Comparison of ENCODE assay signal across 8 cellular contexts in the genomic region with DNA sequence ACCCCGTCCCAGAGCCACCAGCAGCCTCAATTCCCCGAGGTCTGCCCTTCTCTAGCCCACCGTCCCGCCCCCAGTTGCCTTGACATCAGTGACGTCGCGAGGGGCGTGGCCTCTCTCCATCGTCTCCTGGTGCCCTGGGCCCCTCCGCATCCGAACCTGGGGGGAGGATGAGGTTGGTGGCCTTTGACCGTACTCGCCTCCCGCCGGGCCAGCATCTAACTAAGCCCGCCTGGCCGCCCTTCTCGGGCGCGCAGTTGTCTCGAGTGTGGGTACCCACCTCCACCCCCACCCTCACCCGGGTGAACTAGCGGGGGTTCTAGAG. TPM values are rescaled to one million over a fixed set of nuclear protein-coding genes. Genes with fewer than 3 reads are reported as not detected.
DNase-seq lines count a peak whose midpoint lies in the region; TF ChIP-seq lines count a peak whose summit lies in the region.

No MANE protein-coding gene starts in this region.

- peak; percentile 72 to 81 for TF ChIP-seq POLR2A in tibial nerve (IDR thresholded peaks at IDR 0.05)

- H3K56ac ChIP-seq in H9 (ENCODE audit: insufficient read length, low read depth, low read length): no peak overlapping the region

- H3K4me1 Mint-ChIP-seq in H9: peaks cover 56 to 58% of the 10 kb centered on the region in 2 experiments

- H3K27ac ChIP-seq in H9 (ENCODE audit: insufficient read length, low read depth, low read length) (no peak overlapping the region), SU-DHL-6 (ENCODE audit: low read depth, low read length) (peak overlapping the region; percentile 93), cardiac muscle cell (peak overlapping the region; percentile 88), trophoblast cell (ENCODE audit: low read depth, low read length) (peak overlapping the region; percentile 55), tibial nerve (peak overlapping the region; percentile 98 to 100 (median 100))

- H3K36me3 Mint-ChIP-seq in H9 (ENCODE audit: insufficient read depth in 1 of 3, low read depth in 3 of 3): no peaks in the 10 kb centered on the region; a peak in 1 of 7 replicates

- peak in 1 of 2 donors; percentile 81 for TF ChIP-seq EP300 in tibial nerve (IDR thresholded peaks at IDR 0.05)

- peak overlapping the region; percentile 19 for H4K12ac ChIP-seq in trophoblast cell (ENCODE audit: low read depth, low read length)

- H2BK12ac ChIP-seq in H9 (ENCODE audit: insufficient read length, low read depth, low read length): no peak overlapping the region
- peak overlapping the region; percentile 59 for H2BK12ac ChIP-seq in trophoblast cell (ENCODE audit: low read length)

- H3K9me3 ChIP-seq in H9 (ENCODE audit: control insufficient read depth, low read depth, low read length) (no peaks in the 10 kb centered on the region), SU-DHL-6 (ENCODE audit: insufficient read depth, low read length) (no peaks in the 10 kb centered on the region), cardiac muscle cell (ENCODE audit: low read depth) (no peaks in the 10 kb centered on the region), trophoblast cell (ENCODE audit: insufficient read depth, low read depth, low read length) (peaks cover 2% of the 10 kb centered on the region), tibial nerve (no peaks in the 10 kb centered on the region)

- H3K36me3 ChIP-seq in SU-DHL-6 (ENCODE audit: low read length) (no peaks in the 10 kb centered on the region), cardiac muscle cell (no peaks in the 10 kb centered on the region), trophoblast cell (ENCODE audit: control insufficient read depth in 1 of 2, insufficient read depth in 2 of 2, low read length in 2 of 2) (no peaks in the 10 kb centered on the region), tibial nerve (no peaks in the 10 kb centered on the region)

- DNase-seq in GDM1 (lab: John Stamatoyannopoulos, UW) (peak; percentile 89), H9 (peak; percentile 95), MV-4-11 (lab: John Stamatoyannopoulos, UW) (peak; percentile 27), cardiac muscle cell (ENCODE audit: low read depth in 1 of 2, low spot score in 1 of 2) (peak; percentile 94 to 95), trophoblast cell (peak; percentile 35 to 59), tibial nerve (ENCODE audit: low spot score in 2 of 2) (peak; percentile 97 to 100)
- peak; percentile 82 for DNase-seq in activated naive CD8-positive, alpha-beta T cell treated with anti-CD3 and anti-CD28 coated beads, Interleukin-2, amount 50 U/mL, for 16 hours (ENCODE audit: low read depth, low spot score)

- H3K9ac ChIP-seq in H9 (ENCODE audit: extremely low read depth, insufficient read length, low read length) (peak overlapping the region; percentile 22), SU-DHL-6 (ENCODE audit: low read length) (peak overlapping the region; percentile 71), trophoblast cell (ENCODE audit: low read length) (peak overlapping the region; percentile 14)

- H3K23me2 ChIP-seq in H9 (ENCODE audit: insufficient read length, low read depth, low read length, poor library complexity, severe bottlenecking): peaks cover 11% of the 10 kb centered on the region

- H2BK15ac ChIP-seq in H9 (ENCODE audit: low read depth, low read length): no peak overlapping the region

- H2BK120ac ChIP-seq in H9 (ENCODE audit: low read depth, low read length, poor library complexity, severe bottlenecking) (no peak overlapping the region), trophoblast cell (ENCODE audit: insufficient read depth, low read length, poor library complexity) (no peak overlapping the region)

- H3K4me1 ChIP-seq in H9 (ENCODE audit: insufficient read depth, low read length) (peaks cover 15% of the 10 kb centered on the region), cardiac muscle cell (ENCODE audit: low read depth) (peaks cover 27% of the 10 kb centered on the region), trophoblast cell (ENCODE audit: control insufficient read depth in 1 of 2, insufficient read depth in 2 of 2, low read length in 2 of 2) (peaks cover 13 to 14% of the 10 kb centered on the region in 2 experiments), tibial nerve (peaks cover 14 to 81% (median 62%) of the 10 kb centered on the region in 4 donors)

- H3K9me2 ChIP-seq in SU-DHL-6 (replicated peaks; ENCODE audit: insufficient read depth, low read length): no peaks in the 10 kb centered on the region

- peak overlapping the region; percentile 92 for H3K18ac ChIP-seq in H9 (ENCODE audit: insufficient read length, low read depth, low read length)
- H3K18ac ChIP-seq in trophoblast cell (ENCODE audit: low read length): peak overlapping the region; percentile 38

- H4K91ac ChIP-seq in H9 (ENCODE audit: insufficient read length, low read depth, low read length) (no peak overlapping the region), trophoblast cell (ENCODE audit: low read depth, low read length) (peak overlapping the region; percentile 12)

- peaks cover 52% of the 10 kb centered on the region for H3F3A ChIP-seq in SU-DHL-6 (ENCODE audit: insufficient read depth)

- peak overlapping the region; percentile 57 for H3K4me3 ChIP-seq in SU-DHL-6 (ENCODE audit: insufficient read depth, low read length, poor library complexity, severe bottlenecking)
- H3K4me3 ChIP-seq in cardiac muscle cell: peak overlapping the region; percentile 40
- H3K4me3 ChIP-seq in trophoblast cell (ENCODE audit: low read depth, low read length): peak overlapping the region; percentile 74
- H3K4me3 ChIP-seq in tibial nerve: peak overlapping the region; percentile 50 to 77 (median 64)

- H3K79me1 ChIP-seq in H9 (ENCODE audit: insufficient read depth, low read depth, low read length, poor library complexity, severe bottlenecking) (no peaks in the 10 kb centered on the region), trophoblast cell (ENCODE audit: low read length) (peaks cover 15% of the 10 kb centered on the region)

- TF ChIP-seq CTCF in H9 (conservative IDR thresholded peaks at IDR 0.05) (no peak), SU-DHL-6 (IDR thresholded peaks at IDR 0.05; ENCODE audit: insufficient read depth, low read length, poor library complexity, severe bottlenecking) (no peak), cardiac muscle cell (IDR thresholded peaks at IDR 0.05; ENCODE audit: low read depth, low read length) (no peak), tibial nerve (IDR thresholded peaks at IDR 0.05) (no peak)

- no peak overlapping the region for H2AK5ac ChIP-seq in H9 (ENCODE audit: insufficient read length, low read length)
- no peak overlapping the region for H2AK5ac ChIP-seq in trophoblast cell (ENCODE audit: low read length)

- H2BK5ac ChIP-seq in H9 (ENCODE audit: insufficient read length, low read length) (no peak overlapping the region), trophoblast cell (ENCODE audit: low read depth, low read length, poor library complexity) (peak overlapping the region; percentile 44)

- H3K9me3 Mint-ChIP-seq in H9: no peaks in the 10 kb centered on the region

- peak overlapping the region; percentile 68 for H3T11ph ChIP-seq in H9 (ENCODE audit: low read length)

- H3K4ac ChIP-seq in H9 (ENCODE audit: low read depth, low read length) (no peak overlapping the region; the same call in 1 of the 2 replicates), trophoblast cell (ENCODE audit: low read depth, low read length) (no peak overlapping the region)

- H3K4me2 ChIP-seq in H9 (ENCODE audit: insufficient read depth, insufficient read length, low read length): peak overlapping the region; percentile 92
- H3K4me2 ChIP-seq in SU-DHL-6 (ENCODE audit: low read depth, low read length, poor library complexity, severe bottlenecking): peak overlapping the region; percentile 59
- H3K4me2 ChIP-seq in trophoblast cell (ENCODE audit: low read length): peak overlapping the region; percentile 94

- H3K27me3 ChIP-seq in H9 (ENCODE audit: insufficient read depth, low read length): peaks cover 2% of the 10 kb centered on the region; the same call in 1 of the 2 replicates
- H3K27me3 ChIP-seq in SU-DHL-6 (ENCODE audit: low read length): no peaks in the 10 kb centered on the region
- H3K27me3 ChIP-seq in cardiac muscle cell: no peaks in the 10 kb centered on the region
- no peaks in the 10 kb centered on the region for H3K27me3 ChIP-seq in trophoblast cell (ENCODE audit: insufficient read depth, low read length)
- H3K27me3 ChIP-seq in tibial nerve: no peaks in the 10 kb centered on the region

- no peak overlapping the region for H3K23ac ChIP-seq in H9 (ENCODE audit: insufficient read length, low read depth, low read length)
- no peak overlapping the region for H3K23ac ChIP-seq in trophoblast cell (ENCODE audit: low read length)

- no peak overlapping the region for H2BK20ac ChIP-seq in H9 (ENCODE audit: low read depth, low read length, poor library complexity, severe bottlenecking)

- no CpG with 5 or more reads among the region's 23 CpGs for WGBS in H9 (ENCODE audit: extremely low coverage, insufficient read length, low lambda C conversion rate)
- WGBS in trophoblast cell (ENCODE audit: extremely low coverage, insufficient coverage, insufficient read length): no CpG with 5 or more reads among the region's 23 CpGs
- WGBS in tibial nerve, 2 donors: 0% methylated on average over 17 to 19 of the region's 23 CpGs

- H3K14ac ChIP-seq in H9 (ENCODE audit: insufficient read depth, low read length): peak overlapping the region; percentile 83
- no peak overlapping the region for H3K14ac ChIP-seq in trophoblast cell (ENCODE audit: low read length)

- peaks cover 19% of the 10 kb centered on the region for H3K27me3 Mint-ChIP-seq in H9 (ENCODE audit: low read depth)

- peak overlapping the region; percentile 75 to 92 for H3K4me3 Mint-ChIP-seq in H9

- H3K79me2 ChIP-seq in H9 (ENCODE audit: insufficient read depth, low read length): no peaks in the 10 kb centered on the region
- H3K79me2 ChIP-seq in SU-DHL-6 (ENCODE audit: insufficient read depth, low read length): no peaks in the 10 kb centered on the region
- H3K79me2 ChIP-seq in trophoblast cell (ENCODE audit: control insufficient read depth, insufficient read depth, low read length, poor library complexity): peaks cover 2% of the 10 kb centered on the region

- no peak overlapping the region for H4K8ac ChIP-seq in H9 (replicated peaks; ENCODE audit: insufficient read length, low read depth, low read length)
- H4K8ac ChIP-seq in trophoblast cell (ENCODE audit: low read depth, low read length): peak overlapping the region; percentile 37

- H2AFZ ChIP-seq in H9 (ENCODE audit: low read length) (no peak overlapping the region), SU-DHL-6 (ENCODE audit: low read depth, low read length, severe bottlenecking) (peak overlapping the region; percentile 81), trophoblast cell (ENCODE audit: insufficient read depth, low read length, poor library complexity) (peak overlapping the region; percentile 88)

- peak overlapping the region; percentile 65 to 96 (median 93); a peak in 5 of 7 replicates for H3K27ac Mint-ChIP-seq in H9

- H4K20me1 ChIP-seq in H9 (ENCODE audit: control insufficient read depth, insufficient read depth, insufficient read length): no peaks in the 10 kb centered on the region
- H4K20me1 ChIP-seq in SU-DHL-6 (ENCODE audit: low read depth, low read length): no peaks in the 10 kb centered on the region

- no peak overlapping the region for H4K5ac ChIP-seq in H9 (ENCODE audit: insufficient read length, low read depth, low read length)

RNA-seq across cellular contexts. Expression of gene ARMC12, which starts 5.5 kb away (rescaled TPM):
- total RNA-seq in H9 (2021) (1.5 and 1.7 TPM in 2 replicates), cardiac muscle cell (0.56 and 4.1 TPM in 2 replicates), tibial nerve (1 to 10 TPM in 2 of 4 donors, not detected in 2; 2.2 to 2.9 TPM)
- polyA plus RNA-seq in cardiac muscle cell: 2.3 and 4.9 TPM in 2 replicates
- polyA plus RNA-seq in trophoblast cell (2013): 0.15 and 0.18 TPM in 2 replicates

RNA-seq across cellular contexts. Expression of gene FKBP5, which starts 42.7 kb away (rescaled TPM):
- total RNA-seq in H9 (2021) (32.9 and 33.9 TPM in 2 replicates), cardiac muscle cell (20.5 and 32.4 TPM in 2 replicates), tibial nerve (100 to 1,000 TPM; 304 to 768 (median 608) TPM)
- polyA plus RNA-seq in cardiac muscle cell: 53.0 and 89.7 TPM in 2 replicates
- polyA plus RNA-seq in trophoblast cell (2013): 1.1 and 1.2 TPM in 2 replicates

RNA-seq across cellular contexts. Expression of gene CLPSL2, which starts 45.0 kb away (rescaled TPM):
- total RNA-seq in H9 (2021) (4.4 and 6.0 TPM in 2 replicates), cardiac muscle cell (not detected in 2 replicates), tibial nerve (not detected)
- 1.2 TPM in 1 of 2 replicates, not detected in the other for polyA plus RNA-seq in cardiac muscle cell
- 0.22 TPM in 1 of 2 replicates, not detected in the other for polyA plus RNA-seq in trophoblast cell (2013)

RNA-seq across cellular contexts. Expression of gene CLPSL1, which starts 49.4 kb away (rescaled TPM):
- total RNA-seq in H9 (2021) (not detected in 2 replicates), cardiac muscle cell (not detected in 2 replicates), tibial nerve (not detected)
- polyA plus RNA-seq in cardiac muscle cell: not detected in 2 replicates
- polyA plus RNA-seq in trophoblast cell (2013): not detected in 2 replicates

Comparison
In these comparisons a context has a peak if more than half of its experiments do, and no peak if none do; other contexts are left out.
1. DNase-seq: peak in every context shown above with its lines; median percentile 98 in tibial nerve; 95 in H9; 94 in cardiac muscle cell; 89 in GDM1; 82 in activated naive CD8-positive, alpha-beta T cell treated with anti-CD3 and anti-CD28 coated beads, Interleukin-2, amount 50 U/mL, for 16 hours; 47 in trophoblast cell; 27 in MV-4-11.
2. H3K9ac ChIP-seq: peak in every context shown above with its lines; median percentile 71 in SU-DHL-6; 22 in H9; 14 in trophoblast cell.